Comparison of ENCODE assay signal across 1 cellular context in the genomic region with DNA sequence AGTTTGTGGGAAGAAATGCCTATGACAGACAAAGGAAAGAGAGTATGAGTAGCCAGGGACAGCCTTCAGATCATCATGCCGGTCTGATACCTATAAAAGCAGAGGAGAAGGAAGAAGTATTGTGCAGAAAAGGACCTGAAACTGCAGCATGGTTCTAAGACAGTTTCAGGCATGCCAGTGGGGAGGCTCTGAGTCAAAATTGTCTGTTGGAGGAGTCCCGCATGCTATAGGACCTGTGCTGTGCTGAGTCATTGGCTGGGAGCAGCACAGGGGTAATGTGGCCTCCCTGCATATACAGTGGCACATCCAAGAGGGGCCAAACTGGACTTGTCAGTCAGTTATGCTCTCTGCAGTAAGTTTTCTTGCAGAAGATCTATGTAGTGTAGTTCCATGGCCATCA.
TF ChIP-seq lines count a peak whose summit lies in the region.

No MANE protein-coding gene starts in this region.

TF ChIP-seq in HepG2, 621 proteins besides CTCF, POLR2A, EP300 and RAD21 (continued from another document):
- TF ChIP-seq, protein P1, sequence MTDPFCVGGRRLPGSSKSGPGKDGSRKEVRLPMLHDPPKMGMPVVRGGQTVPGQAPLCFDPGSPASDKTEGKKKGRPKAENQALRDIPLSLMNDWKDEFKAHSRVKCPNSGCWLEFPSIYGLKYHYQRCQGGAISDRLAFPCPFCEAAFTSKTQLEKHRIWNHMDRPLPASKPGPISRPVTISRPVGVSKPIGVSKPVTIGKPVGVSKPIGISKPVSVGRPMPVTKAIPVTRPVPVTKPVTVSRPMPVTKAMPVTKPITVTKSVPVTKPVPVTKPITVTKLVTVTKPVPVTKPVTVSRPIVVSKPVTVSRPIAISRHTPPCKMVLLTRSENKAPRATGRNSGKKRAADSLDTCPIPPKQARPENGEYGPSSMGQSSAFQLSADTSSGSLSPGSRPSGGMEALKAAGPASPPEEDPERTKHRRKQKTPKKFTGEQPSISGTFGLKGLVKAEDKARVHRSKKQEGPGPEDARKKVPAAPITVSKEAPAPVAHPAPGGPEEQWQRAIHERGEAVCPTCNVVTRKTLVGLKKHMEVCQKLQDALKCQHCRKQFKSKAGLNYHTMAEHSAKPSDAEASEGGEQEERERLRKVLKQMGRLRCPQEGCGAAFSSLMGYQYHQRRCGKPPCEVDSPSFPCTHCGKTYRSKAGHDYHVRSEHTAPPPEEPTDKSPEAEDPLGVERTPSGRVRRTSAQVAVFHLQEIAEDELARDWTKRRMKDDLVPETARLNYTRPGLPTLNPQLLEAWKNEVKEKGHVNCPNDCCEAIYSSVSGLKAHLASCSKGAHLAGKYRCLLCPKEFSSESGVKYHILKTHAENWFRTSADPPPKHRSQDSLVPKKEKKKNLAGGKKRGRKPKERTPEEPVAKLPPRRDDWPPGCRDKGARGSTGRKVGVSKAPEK (CRISPR knock-in tag; IDR thresholded peaks at IDR 0.05; ENCODE audit: borderline replicate concordance): no peak
- TF ChIP-seq ZSCAN29 (CRISPR knock-in tag; conservative IDR thresholded peaks at IDR 0.05) (no peak), RXRB (CRISPR knock-in tag; IDR thresholded peaks at IDR 0.05; ENCODE audit: borderline replicate concordance) (no peak), PHB2 (IDR thresholded peaks at IDR 0.05; ENCODE audit: partially characterized antibody) (no peak), HMG20B (CRISPR knock-in tag; conservative IDR thresholded peaks at IDR 0.05) (no peak)
- TF ChIP-seq, protein P2, sequence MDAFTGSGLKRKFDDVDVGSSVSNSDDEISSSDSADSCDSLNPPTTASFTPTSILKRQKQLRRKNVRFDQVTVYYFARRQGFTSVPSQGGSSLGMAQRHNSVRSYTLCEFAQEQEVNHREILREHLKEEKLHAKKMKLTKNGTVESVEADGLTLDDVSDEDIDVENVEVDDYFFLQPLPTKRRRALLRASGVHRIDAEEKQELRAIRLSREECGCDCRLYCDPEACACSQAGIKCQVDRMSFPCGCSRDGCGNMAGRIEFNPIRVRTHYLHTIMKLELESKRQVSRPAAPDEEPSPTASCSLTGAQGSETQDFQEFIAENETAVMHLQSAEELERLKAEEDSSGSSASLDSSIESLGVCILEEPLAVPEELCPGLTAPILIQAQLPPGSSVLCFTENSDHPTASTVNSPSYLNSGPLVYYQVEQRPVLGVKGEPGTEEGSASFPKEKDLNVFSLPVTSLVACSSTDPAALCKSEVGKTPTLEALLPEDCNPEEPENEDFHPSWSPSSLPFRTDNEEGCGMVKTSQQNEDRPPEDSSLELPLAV (CRISPR knock-in tag; conservative IDR thresholded peaks at IDR 0.05; ENCODE audit: low read depth): no peak
- TF ChIP-seq, protein P3, sequence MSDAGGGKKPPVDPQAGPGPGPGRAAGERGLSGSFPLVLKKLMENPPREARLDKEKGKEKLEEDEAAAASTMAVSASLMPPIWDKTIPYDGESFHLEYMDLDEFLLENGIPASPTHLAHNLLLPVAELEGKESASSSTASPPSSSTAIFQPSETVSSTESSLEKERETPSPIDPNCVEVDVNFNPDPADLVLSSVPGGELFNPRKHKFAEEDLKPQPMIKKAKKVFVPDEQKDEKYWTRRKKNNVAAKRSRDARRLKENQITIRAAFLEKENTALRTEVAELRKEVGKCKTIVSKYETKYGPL (CRISPR knock-in tag; IDR thresholded peaks at IDR 0.05): no peak
